ENCODE assay signal across 1 cellular context in the genomic region with DNA sequence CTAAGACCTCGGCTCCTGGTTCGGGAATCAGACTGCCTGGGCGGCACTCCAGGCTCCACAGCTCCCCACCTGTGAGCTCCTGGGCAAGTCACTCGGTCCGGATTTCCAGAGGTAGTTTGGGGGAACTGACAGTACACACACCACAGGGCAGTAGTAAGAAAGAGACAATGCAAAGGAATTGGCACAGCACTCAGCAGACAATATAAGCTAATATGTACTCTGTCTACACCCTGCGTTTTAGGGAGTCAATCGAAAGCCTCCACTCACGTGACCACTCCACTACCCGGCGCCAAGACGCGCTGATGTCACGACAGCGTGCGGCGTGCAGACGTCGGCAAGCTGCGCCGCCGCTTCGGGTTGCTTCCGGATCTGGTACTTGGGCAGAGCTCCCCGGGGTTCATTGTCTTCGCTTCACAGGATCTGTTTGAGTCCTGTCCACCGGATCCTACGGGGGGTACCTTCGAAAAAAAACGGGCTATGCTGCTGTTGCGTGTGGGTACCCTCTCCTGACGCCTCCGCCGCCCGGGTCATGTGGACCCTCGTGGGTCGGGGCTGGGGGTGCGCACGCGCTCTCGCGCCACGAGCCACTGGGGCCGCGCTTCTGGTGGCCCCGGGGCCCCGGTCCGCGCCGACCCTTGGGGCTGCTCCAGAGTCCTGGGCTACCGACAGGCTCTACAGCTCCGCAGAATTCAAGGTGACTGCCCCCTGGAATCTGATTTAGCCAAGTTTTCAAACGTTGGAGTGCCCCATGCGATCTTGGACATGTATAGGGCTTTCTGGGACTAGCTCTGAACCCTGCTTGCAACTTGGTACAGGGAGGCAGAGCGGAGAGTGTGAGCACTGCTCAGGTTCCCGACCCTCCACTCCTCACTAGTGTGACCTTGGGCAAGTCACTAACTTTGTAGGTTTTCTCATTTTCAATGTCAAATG.
TF ChIP-seq lines count a peak whose summit lies in the region.

A gene with protein sequence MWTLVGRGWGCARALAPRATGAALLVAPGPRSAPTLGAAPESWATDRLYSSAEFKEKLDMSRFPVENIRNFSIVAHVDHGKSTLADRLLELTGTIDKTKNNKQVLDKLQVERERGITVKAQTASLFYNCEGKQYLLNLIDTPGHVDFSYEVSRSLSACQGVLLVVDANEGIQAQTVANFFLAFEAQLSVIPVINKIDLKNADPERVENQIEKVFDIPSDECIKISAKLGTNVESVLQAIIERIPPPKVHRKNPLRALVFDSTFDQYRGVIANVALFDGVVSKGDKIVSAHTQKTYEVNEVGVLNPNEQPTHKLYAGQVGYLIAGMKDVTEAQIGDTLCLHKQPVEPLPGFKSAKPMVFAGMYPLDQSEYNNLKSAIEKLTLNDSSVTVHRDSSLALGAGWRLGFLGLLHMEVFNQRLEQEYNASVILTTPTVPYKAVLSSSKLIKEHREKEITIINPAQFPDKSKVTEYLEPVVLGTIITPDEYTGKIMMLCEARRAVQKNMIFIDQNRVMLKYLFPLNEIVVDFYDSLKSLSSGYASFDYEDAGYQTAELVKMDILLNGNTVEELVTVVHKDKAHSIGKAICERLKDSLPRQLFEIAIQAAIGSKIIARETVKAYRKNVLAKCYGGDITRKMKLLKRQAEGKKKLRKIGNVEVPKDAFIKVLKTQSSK (plus strand): TSS at position 327 of the 930 bp plus-strand sequence. CDS start 203 bp downstream, at position 530.

TF ChIP-seq in HepG2, 621 proteins besides CTCF, POLR2A, EP300 and RAD21 (continued from another document and continues in another):
- TF ChIP-seq, protein P1, sequence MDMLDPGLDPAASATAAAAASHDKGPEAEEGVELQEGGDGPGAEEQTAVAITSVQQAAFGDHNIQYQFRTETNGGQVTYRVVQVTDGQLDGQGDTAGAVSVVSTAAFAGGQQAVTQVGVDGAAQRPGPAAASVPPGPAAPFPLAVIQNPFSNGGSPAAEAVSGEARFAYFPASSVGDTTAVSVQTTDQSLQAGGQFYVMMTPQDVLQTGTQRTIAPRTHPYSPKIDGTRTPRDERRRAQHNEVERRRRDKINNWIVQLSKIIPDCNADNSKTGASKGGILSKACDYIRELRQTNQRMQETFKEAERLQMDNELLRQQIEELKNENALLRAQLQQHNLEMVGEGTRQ (IDR thresholded peaks at IDR 0.05; ENCODE audit: low read depth, low read length): peak; percentile 89
- TF ChIP-seq, protein P1 (CRISPR knock-in tag; IDR thresholded peaks at IDR 0.05; ENCODE audit: borderline replicate concordance): peak; percentile 95; the same call in 1 of the 2 replicates
- TF ChIP-seq NR2F6 (IDR thresholded peaks at IDR 0.05) (no peak), NR2F6 (CRISPR knock-in tag; IDR thresholded peaks at IDR 0.05) (0 out of 2 replicates have a peak, but pooled peaks have one; percentile 12), ZNF496 (CRISPR knock-in tag; IDR thresholded peaks at IDR 0.05; ENCODE audit: insufficient replicate concordance) (no peak), YEATS2 (CRISPR knock-in tag; IDR thresholded peaks at IDR 0.05; ENCODE audit: borderline replicate concordance) (peak; percentile 96), RXRB (CRISPR knock-in tag; IDR thresholded peaks at IDR 0.05; ENCODE audit: borderline replicate concordance) (no peak; the same call in 1 of the 2 replicates), ZFP37 (CRISPR knock-in tag; IDR thresholded peaks at IDR 0.05; ENCODE audit: borderline replicate concordance) (0 out of 2 replicates have a peak, but pooled peaks have one; percentile 30), GFI1 (CRISPR knock-in tag; IDR thresholded peaks at IDR 0.05; ENCODE audit: borderline replicate concordance) (no peak), ZNF446 (CRISPR knock-in tag; IDR thresholded peaks at IDR 0.05) (no peak), ZBTB38 (CRISPR knock-in tag; IDR thresholded peaks at IDR 0.05) (peak; percentile 51; the same call in 1 of the 2 replicates), KAT7 (CRISPR knock-in tag; IDR thresholded peaks at IDR 0.05; ENCODE audit: borderline replicate concordance) (peak; percentile 71; the same call in 1 of the 2 replicates), ZNF30 (CRISPR knock-in tag; IDR thresholded peaks at IDR 0.05) (no peak), PRPF4 (IDR thresholded peaks at IDR 0.05; ENCODE audit: low read depth, low read length, poor library complexity, severe bottlenecking) (no peak), ZNF331 (CRISPR knock-in tag; IDR thresholded peaks at IDR 0.05) (peak; percentile 69; the same call in 1 of the 2 replicates), SMAD9 (CRISPR knock-in tag; IDR thresholded peaks at IDR 0.05) (no peak), ONECUT2 (CRISPR knock-in tag; IDR thresholded peaks at IDR 0.05) (no peak), ZNF10 (CRISPR knock-in tag; IDR thresholded peaks at IDR 0.05; ENCODE audit: borderline replicate concordance, low read depth) (no peak), ZNF296 (CRISPR knock-in tag; conservative IDR thresholded peaks at IDR 0.05) (no peak), ZNF230 (CRISPR knock-in tag; IDR thresholded peaks at IDR 0.05) (peak; percentile 65; the same call in 1 of the 2 replicates), ZFP36L1 (CRISPR knock-in tag; IDR thresholded peaks at IDR 0.05) (no peak), ZNF530 (CRISPR knock-in tag; IDR thresholded peaks at IDR 0.05; ENCODE audit: low read depth) (no peak), MAFK (conservative IDR thresholded peaks at IDR 0.05 in 1 of 2, IDR thresholded peaks at IDR 0.05 in 1 of 2; ENCODE audit: low read length in 2 of 2) (no peak)
- TF ChIP-seq, protein P2, sequence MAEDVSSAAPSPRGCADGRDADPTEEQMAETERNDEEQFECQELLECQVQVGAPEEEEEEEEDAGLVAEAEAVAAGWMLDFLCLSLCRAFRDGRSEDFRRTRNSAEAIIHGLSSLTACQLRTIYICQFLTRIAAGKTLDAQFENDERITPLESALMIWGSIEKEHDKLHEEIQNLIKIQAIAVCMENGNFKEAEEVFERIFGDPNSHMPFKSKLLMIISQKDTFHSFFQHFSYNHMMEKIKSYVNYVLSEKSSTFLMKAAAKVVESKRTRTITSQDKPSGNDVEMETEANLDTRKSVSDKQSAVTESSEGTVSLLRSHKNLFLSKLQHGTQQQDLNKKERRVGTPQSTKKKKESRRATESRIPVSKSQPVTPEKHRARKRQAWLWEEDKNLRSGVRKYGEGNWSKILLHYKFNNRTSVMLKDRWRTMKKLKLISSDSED (CRISPR knock-in tag; IDR thresholded peaks at IDR 0.05): no peak
- TF ChIP-seq, protein P3, sequence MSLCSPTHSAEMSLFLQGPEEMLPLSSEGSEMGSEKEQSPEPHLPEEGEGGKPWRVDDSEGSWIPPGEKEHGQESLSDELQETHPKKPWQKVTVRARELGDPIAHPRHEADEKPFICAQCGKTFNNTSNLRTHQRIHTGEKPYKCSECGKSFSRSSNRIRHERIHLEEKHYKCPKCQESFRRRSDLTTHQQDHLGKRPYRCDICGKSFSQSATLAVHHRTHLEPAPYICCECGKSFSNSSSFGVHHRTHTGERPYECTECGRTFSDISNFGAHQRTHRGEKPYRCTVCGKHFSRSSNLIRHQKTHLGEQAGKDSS (CRISPR knock-in tag; IDR thresholded peaks at IDR 0.05; ENCODE audit: borderline replicate concordance, low read depth): no peak
- TF ChIP-seq, protein P4, sequence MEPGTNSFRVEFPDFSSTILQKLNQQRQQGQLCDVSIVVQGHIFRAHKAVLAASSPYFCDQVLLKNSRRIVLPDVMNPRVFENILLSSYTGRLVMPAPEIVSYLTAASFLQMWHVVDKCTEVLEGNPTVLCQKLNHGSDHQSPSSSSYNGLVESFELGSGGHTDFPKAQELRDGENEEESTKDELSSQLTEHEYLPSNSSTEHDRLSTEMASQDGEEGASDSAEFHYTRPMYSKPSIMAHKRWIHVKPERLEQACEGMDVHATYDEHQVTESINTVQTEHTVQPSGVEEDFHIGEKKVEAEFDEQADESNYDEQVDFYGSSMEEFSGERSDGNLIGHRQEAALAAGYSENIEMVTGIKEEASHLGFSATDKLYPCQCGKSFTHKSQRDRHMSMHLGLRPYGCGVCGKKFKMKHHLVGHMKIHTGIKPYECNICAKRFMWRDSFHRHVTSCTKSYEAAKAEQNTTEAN (CRISPR knock-in tag; conservative IDR thresholded peaks at IDR 0.05): no peak
- TF ChIP-seq, protein P5, sequence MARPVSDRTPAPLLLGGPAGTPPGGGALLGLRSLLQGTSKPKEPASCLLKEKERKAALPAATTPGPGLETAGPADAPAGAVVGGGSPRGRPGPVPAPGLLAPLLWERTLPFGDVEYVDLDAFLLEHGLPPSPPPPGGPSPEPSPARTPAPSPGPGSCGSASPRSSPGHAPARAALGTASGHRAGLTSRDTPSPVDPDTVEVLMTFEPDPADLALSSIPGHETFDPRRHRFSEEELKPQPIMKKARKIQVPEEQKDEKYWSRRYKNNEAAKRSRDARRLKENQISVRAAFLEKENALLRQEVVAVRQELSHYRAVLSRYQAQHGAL (CRISPR knock-in tag; IDR thresholded peaks at IDR 0.05; ENCODE audit: not compliant biosample characterization): no peak
- TF ChIP-seq, protein P6, sequence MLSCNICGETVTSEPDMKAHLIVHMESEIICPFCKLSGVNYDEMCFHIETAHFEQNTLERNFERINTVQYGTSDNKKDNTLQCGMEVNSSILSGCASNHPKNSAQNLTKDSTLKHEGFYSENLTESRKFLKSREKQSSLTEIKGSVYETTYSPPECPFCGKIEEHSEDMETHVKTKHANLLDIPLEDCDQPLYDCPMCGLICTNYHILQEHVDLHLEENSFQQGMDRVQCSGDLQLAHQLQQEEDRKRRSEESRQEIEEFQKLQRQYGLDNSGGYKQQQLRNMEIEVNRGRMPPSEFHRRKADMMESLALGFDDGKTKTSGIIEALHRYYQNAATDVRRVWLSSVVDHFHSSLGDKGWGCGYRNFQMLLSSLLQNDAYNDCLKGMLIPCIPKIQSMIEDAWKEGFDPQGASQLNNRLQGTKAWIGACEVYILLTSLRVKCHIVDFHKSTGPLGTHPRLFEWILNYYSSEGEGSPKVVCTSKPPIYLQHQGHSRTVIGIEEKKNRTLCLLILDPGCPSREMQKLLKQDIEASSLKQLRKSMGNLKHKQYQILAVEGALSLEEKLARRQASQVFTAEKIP (CRISPR knock-in tag; IDR thresholded peaks at IDR 0.05; ENCODE audit: borderline replicate concordance): no peak
- TF ChIP-seq, protein P7, sequence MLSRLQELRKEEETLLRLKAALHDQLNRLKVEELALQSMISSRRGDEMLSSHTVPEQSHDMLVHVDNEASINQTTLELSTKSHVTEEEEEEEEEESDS (CRISPR knock-in tag; IDR thresholded peaks at IDR 0.05; ENCODE audit: borderline replicate concordance): no peak
- TF ChIP-seq, protein P8, sequence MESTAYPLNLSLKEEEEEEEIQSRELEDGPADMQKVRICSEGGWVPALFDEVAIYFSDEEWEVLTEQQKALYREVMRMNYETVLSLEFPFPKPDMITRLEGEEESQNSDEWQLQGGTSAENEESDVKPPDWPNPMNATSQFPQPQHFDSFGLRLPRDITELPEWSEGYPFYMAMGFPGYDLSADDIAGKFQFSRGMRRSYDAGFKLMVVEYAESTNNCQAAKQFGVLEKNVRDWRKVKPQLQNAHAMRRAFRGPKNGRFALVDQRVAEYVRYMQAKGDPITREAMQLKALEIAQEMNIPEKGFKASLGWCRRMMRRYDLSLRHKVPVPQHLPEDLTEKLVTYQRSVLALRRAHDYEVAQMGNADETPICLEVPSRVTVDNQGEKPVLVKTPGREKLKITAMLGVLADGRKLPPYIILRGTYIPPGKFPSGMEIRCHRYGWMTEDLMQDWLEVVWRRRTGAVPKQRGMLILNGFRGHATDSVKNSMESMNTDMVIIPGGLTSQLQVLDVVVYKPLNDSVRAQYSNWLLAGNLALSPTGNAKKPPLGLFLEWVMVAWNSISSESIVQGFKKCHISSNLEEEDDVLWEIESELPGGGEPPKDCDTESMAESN (CRISPR knock-in tag; conservative IDR thresholded peaks at IDR 0.05): 0 out of 2 replicates have a peak, but pooled peaks have one; percentile 34
- TF ChIP-seq, protein P9, sequence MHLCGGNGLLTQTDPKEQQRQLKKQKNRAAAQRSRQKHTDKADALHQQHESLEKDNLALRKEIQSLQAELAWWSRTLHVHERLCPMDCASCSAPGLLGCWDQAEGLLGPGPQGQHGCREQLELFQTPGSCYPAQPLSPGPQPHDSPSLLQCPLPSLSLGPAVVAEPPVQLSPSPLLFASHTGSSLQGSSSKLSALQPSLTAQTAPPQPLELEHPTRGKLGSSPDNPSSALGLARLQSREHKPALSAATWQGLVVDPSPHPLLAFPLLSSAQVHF (CRISPR knock-in tag; IDR thresholded peaks at IDR 0.05): no peak
